In genomic region chr16:29087673-29088072, GRCh38 we compare ENCODE assay signal across 8 cellular contexts.
DNase-seq lines count a peak whose midpoint lies in the region; ATAC-seq and TF ChIP-seq lines count a peak whose summit lies in the region.
"Not testable (repeated sequence)": the region's sequence is repeated elsewhere in the genome, so short reads cannot be mapped to it uniquely, and the experiment has no call there.

No MANE protein-coding gene starts in this region.

- not testable (repeated sequence) for TF ChIP-seq CTCF in GM12865 (IDR thresholded peaks at IDR 0.05; ENCODE audit: insufficient read depth, low read depth, low read length, missing control alignments)

- H3K9me3 Mint-ChIP-seq in activated CD4-positive, alpha-beta T cell treated with anti-CD3 and anti-CD28 coated beads for 36 hours (ENCODE audit: low read depth); activated CD8-positive, alpha-beta memory T cell treated with anti-CD3 and anti-CD28 coated beads, Interleukin-2, amount 10 ng/mL, durations not matched to agents 7 days and 5 days (ENCODE audit: low read depth); activated T-helper 17 cell treated with anti-CD3 and anti-CD28 coated beads, Interleukin-2, amount 50 U/mL, for 72 hours; activated naive CD8-positive, alpha-beta T cell treated with anti-CD3 and anti-CD28 coated beads, Interleukin-2, amount 50 U/mL, for 24 hours; stimulated activated memory B cell treated with anti-CD40 and anti-IgM and Interleukin-4, amounts not matched to agents 10 μg/mL and 1 μg/mL and 100 μg/mL, for 72 hours; stimulated activated naive CD8-positive, alpha-beta T cell treated with anti-CD3 and anti-CD28 coated beads, Interleukin-15, amount 100 ng/mL, for 72 hours: not testable (repeated sequence)

- peak; percentile 46 for ATAC-seq in HG02642 (IDR thresholded peaks at IDR 0.05; ENCODE audit: poor library complexity, unreplicated experiment)
- peak; percentile 80 for ATAC-seq in activated CD4-positive, alpha-beta T cell treated with anti-CD3 and anti-CD28 coated beads for 36 hours
- peak; percentile 47 for ATAC-seq in activated CD8-positive, alpha-beta memory T cell treated with anti-CD3 and anti-CD28 coated beads, Interleukin-2, amount 10 ng/mL, durations not matched to agents 7 days and 5 days
- ATAC-seq in activated T-helper 17 cell treated with anti-CD3 and anti-CD28 coated beads, Interleukin-2, amount 50 U/mL, for 72 hours (replicated peaks) = peak; percentile 91
- ATAC-seq in activated naive CD8-positive, alpha-beta T cell treated with anti-CD3 and anti-CD28 coated beads, Interleukin-2, amount 50 U/mL, for 24 hours = peak; percentile 52
- peak; percentile 45 for ATAC-seq in stimulated activated memory B cell treated with anti-CD40 and anti-IgM and Interleukin-4, amounts not matched to agents 10 μg/mL and 1 μg/mL and 100 μg/mL, for 72 hours
- ATAC-seq in stimulated activated naive CD8-positive, alpha-beta T cell treated with anti-CD3 and anti-CD28 coated beads, Interleukin-15, amount 100 ng/mL, for 72 hours = peak; percentile 95

- peak; percentile 28 for DNase-seq in GM12865 (ENCODE audit: low read depth)
- peak; percentile 18 for DNase-seq in activated CD4-positive, alpha-beta T cell treated with anti-CD3 and anti-CD28 coated beads for 36 hours
- DNase-seq in activated CD8-positive, alpha-beta memory T cell treated with anti-CD3 and anti-CD28 coated beads, Interleukin-2, amount 10 ng/mL, durations not matched to agents 7 days and 5 days; activated naive CD8-positive, alpha-beta T cell treated with anti-CD3 and anti-CD28 coated beads, Interleukin-2, amount 50 U/mL, for 24 hours: not testable (repeated sequence)
- DNase-seq in stimulated activated naive CD8-positive, alpha-beta T cell treated with anti-CD3 and anti-CD28 coated beads, Interleukin-15, amount 100 ng/mL, for 72 hours = peak in 1 of 2 donors; percentile 32

- POLR2A ChIA-PET in activated CD4-positive, alpha-beta T cell treated with anti-CD3 and anti-CD28 coated beads for 36 hours (lab: Charles Lee) = not testable (repeated sequence)

- H3K27me3 Mint-ChIP-seq in activated CD4-positive, alpha-beta T cell treated with anti-CD3 and anti-CD28 coated beads for 36 hours; activated CD8-positive, alpha-beta memory T cell treated with anti-CD3 and anti-CD28 coated beads, Interleukin-2, amount 10 ng/mL, durations not matched to agents 7 days and 5 days; activated T-helper 17 cell treated with anti-CD3 and anti-CD28 coated beads, Interleukin-2, amount 50 U/mL, for 72 hours; activated naive CD8-positive, alpha-beta T cell treated with anti-CD3 and anti-CD28 coated beads, Interleukin-2, amount 50 U/mL, for 24 hours; stimulated activated memory B cell treated with anti-CD40 and anti-IgM and Interleukin-4, amounts not matched to agents 10 μg/mL and 1 μg/mL and 100 μg/mL, for 72 hours; stimulated activated naive CD8-positive, alpha-beta T cell treated with anti-CD3 and anti-CD28 coated beads, Interleukin-15, amount 100 ng/mL, for 72 hours: not testable (repeated sequence)

- H3K4me3 Mint-ChIP-seq in activated CD4-positive, alpha-beta T cell treated with anti-CD3 and anti-CD28 coated beads for 36 hours; activated CD8-positive, alpha-beta memory T cell treated with anti-CD3 and anti-CD28 coated beads, Interleukin-2, amount 10 ng/mL, durations not matched to agents 7 days and 5 days; activated naive CD8-positive, alpha-beta T cell treated with anti-CD3 and anti-CD28 coated beads, Interleukin-2, amount 50 U/mL, for 24 hours; stimulated activated memory B cell treated with anti-CD40 and anti-IgM and Interleukin-4, amounts not matched to agents 10 μg/mL and 1 μg/mL and 100 μg/mL, for 72 hours: not testable (repeated sequence)
- H3K4me3 Mint-ChIP-seq in activated T-helper 17 cell treated with anti-CD3 and anti-CD28 coated beads, Interleukin-2, amount 50 U/mL, for 72 hours = peak overlapping the region; percentile 30
- H3K4me3 Mint-ChIP-seq in stimulated activated naive CD8-positive, alpha-beta T cell treated with anti-CD3 and anti-CD28 coated beads, Interleukin-15, amount 100 ng/mL, for 72 hours = peak overlapping the region in 1 of 2 donors; percentile 50

- H3K36me3 Mint-ChIP-seq in activated CD4-positive, alpha-beta T cell treated with anti-CD3 and anti-CD28 coated beads for 36 hours (ENCODE audit: low read depth) = peaks cover 29% of the 10 kb centered on the region
- peaks cover 27% of the 10 kb centered on the region for H3K36me3 Mint-ChIP-seq in activated CD8-positive, alpha-beta memory T cell treated with anti-CD3 and anti-CD28 coated beads, Interleukin-2, amount 10 ng/mL, durations not matched to agents 7 days and 5 days
- peaks cover 72% of the 10 kb centered on the region for H3K36me3 Mint-ChIP-seq in activated T-helper 17 cell treated with anti-CD3 and anti-CD28 coated beads, Interleukin-2, amount 50 U/mL, for 72 hours (ENCODE audit: low read depth)
- peaks cover 19% of the 10 kb centered on the region for H3K36me3 Mint-ChIP-seq in activated naive CD8-positive, alpha-beta T cell treated with anti-CD3 and anti-CD28 coated beads, Interleukin-2, amount 50 U/mL, for 24 hours (ENCODE audit: low read depth)
- peaks cover 16% of the 10 kb centered on the region for H3K36me3 Mint-ChIP-seq in stimulated activated memory B cell treated with anti-CD40 and anti-IgM and Interleukin-4, amounts not matched to agents 10 μg/mL and 1 μg/mL and 100 μg/mL, for 72 hours

- not testable (repeated sequence) for H3K4me3 ChIP-seq in GM12865 (ENCODE audit: low read depth, low read length)

- not testable (repeated sequence) for H3K4me1 Mint-ChIP-seq in activated CD4-positive, alpha-beta T cell treated with anti-CD3 and anti-CD28 coated beads for 36 hours; activated T-helper 17 cell treated with anti-CD3 and anti-CD28 coated beads, Interleukin-2, amount 50 U/mL, for 72 hours; activated naive CD8-positive, alpha-beta T cell treated with anti-CD3 and anti-CD28 coated beads, Interleukin-2, amount 50 U/mL, for 24 hours; stimulated activated memory B cell treated with anti-CD40 and anti-IgM and Interleukin-4, amounts not matched to agents 10 μg/mL and 1 μg/mL and 100 μg/mL, for 72 hours; stimulated activated naive CD8-positive, alpha-beta T cell treated with anti-CD3 and anti-CD28 coated beads, Interleukin-15, amount 100 ng/mL, for 72 hours
- peaks cover 18% of the 10 kb centered on the region for H3K4me1 Mint-ChIP-seq in activated CD8-positive, alpha-beta memory T cell treated with anti-CD3 and anti-CD28 coated beads, Interleukin-2, amount 10 ng/mL, durations not matched to agents 7 days and 5 days

- peak overlapping the region; percentile 65 for H3K27ac Mint-ChIP-seq in activated CD4-positive, alpha-beta T cell treated with anti-CD3 and anti-CD28 coated beads for 36 hours
- H3K27ac Mint-ChIP-seq in activated CD8-positive, alpha-beta memory T cell treated with anti-CD3 and anti-CD28 coated beads, Interleukin-2, amount 10 ng/mL, durations not matched to agents 7 days and 5 days; activated naive CD8-positive, alpha-beta T cell treated with anti-CD3 and anti-CD28 coated beads, Interleukin-2, amount 50 U/mL, for 24 hours; stimulated activated memory B cell treated with anti-CD40 and anti-IgM and Interleukin-4, amounts not matched to agents 10 μg/mL and 1 μg/mL and 100 μg/mL, for 72 hours: not testable (repeated sequence)
- peak overlapping the region; percentile 48 for H3K27ac Mint-ChIP-seq in activated T-helper 17 cell treated with anti-CD3 and anti-CD28 coated beads, Interleukin-2, amount 50 U/mL, for 72 hours
- peak overlapping the region in 1 of 2 donors; percentile 72 for H3K27ac Mint-ChIP-seq in stimulated activated naive CD8-positive, alpha-beta T cell treated with anti-CD3 and anti-CD28 coated beads, Interleukin-15, amount 100 ng/mL, for 72 hours

- CTCF ChIA-PET in activated CD4-positive, alpha-beta T cell treated with anti-CD3 and anti-CD28 coated beads for 36 hours (lab: Charles Lee); activated CD8-positive, alpha-beta memory T cell treated with anti-CD3 and anti-CD28 coated beads, Interleukin-2, amount 10 ng/mL, durations not matched to agents 7 days and 5 days (lab: Charles Lee): not testable (repeated sequence)

- intact Hi-C loops in activated CD4-positive, alpha-beta T cell treated with anti-CD3 and anti-CD28 coated beads for 36 hours (cut with DNase I, micrococcal nuclease) = loop anchor here in 1 of 2 experiments (2.0 kb wide), 1 partner anchor 59 kb away; no protein-coding TSS in a partner anchor

Comparison
In these comparisons a context has a peak if more than half of its experiments do, and no peak if none do; other contexts are left out.
1. ATAC-seq: peak in every context shown above with its lines; median percentile 95 in stimulated activated naive CD8-positive, alpha-beta T cell treated with anti-CD3 and anti-CD28 coated beads, Interleukin-15, amount 100 ng/mL, for 72 hours; 91 in activated T-helper 17 cell treated with anti-CD3 and anti-CD28 coated beads, Interleukin-2, amount 50 U/mL, for 72 hours; 80 in activated CD4-positive, alpha-beta T cell treated with anti-CD3 and anti-CD28 coated beads for 36 hours; 52 in activated naive CD8-positive, alpha-beta T cell treated with anti-CD3 and anti-CD28 coated beads, Interleukin-2, amount 50 U/mL, for 24 hours; 47 in activated CD8-positive, alpha-beta memory T cell treated with anti-CD3 and anti-CD28 coated beads, Interleukin-2, amount 10 ng/mL, durations not matched to agents 7 days and 5 days; 46 in HG02642; 45 in stimulated activated memory B cell treated with anti-CD40 and anti-IgM and Interleukin-4, amounts not matched to agents 10 μg/mL and 1 μg/mL and 100 μg/mL, for 72 hours.